Comparison of ENCODE assay signal across 8 cellular contexts in genomic region chr10:17733620-17734019, GRCh38. TPM values are rescaled to one million over a fixed set of nuclear protein-coding genes. Genes with fewer than 3 reads are reported as not detected.
"Had no signal": no experiment of that assay in that cellular context is flagged by ENCODE, and none has a peak within 500 bp of the region (broad histone marks: within the 10 kb centered on the region; RNA-seq: fewer than 3 reads in every experiment).

No MANE protein-coding gene starts in this region.

- H3K4me1 ChIP-seq: HAP-1 had no signal

- H3K4me3 Mint-ChIP-seq: HFFc6 had no signal

- H3K9me3 Mint-ChIP-seq: HFFc6 had no signal

- H3K27ac ChIP-seq: GM23248, HL-60 had no signal

- H3K4me3 ChIP-seq: GM23248, HAP-1 had no signal

- H3K9me3 ChIP-seq: HAP-1 had no signal

- ATAC-seq: HCT116 had no signal

- H3K27ac Mint-ChIP-seq: HFFc6 had no signal

- H3K36me3 ChIP-seq: HAP-1 had no signal

- DNase-seq: GM23248, GOT3, H7, HFFc6, IMR-90 had no signal

RNA-seq across cellular contexts. Expression of gene TMEM236, which starts 18.4 kb away (rescaled TPM):
- total RNA-seq: IMR-90 had no signal
- polyA plus RNA-seq: GM23248, IMR-90 had no signal
